ENCODE assay signal across 25 cellular contexts in genomic region chr7:147308539-147308938, GRCh38.
"Had no signal": no experiment of that assay in that cellular context is flagged by ENCODE, and none has a peak within 500 bp of the region (broad histone marks: within the 10 kb centered on the region; RNA-seq: fewer than 3 reads in every experiment).

No MANE protein-coding gene starts in this region.

- H3K9me3 ChIP-seq: adrenal gland, colonic mucosa, esophagus squamous epithelium, transverse colon, vagina had no signal

- H3K4me3 ChIP-seq: adrenal gland, colonic mucosa, esophagus squamous epithelium, left lung, skin epidermis, transverse colon, vagina had no signal

- H3K4me1 ChIP-seq: adrenal gland, colonic mucosa, esophagus squamous epithelium, left lung, transverse colon, vagina had no signal

- H3K4me3 Mint-ChIP-seq: activated CD4-positive, alpha-beta memory T cell treated with anti-CD3 and anti-CD28 coated beads, Interleukin-2, amount 10 ng/mL, durations not matched to agents 7 days and 5 days; activated T-cell treated with anti-CD3 and anti-CD28 coated beads, Interleukin-2, amount 50 U/mL, for 4 hours; memory B cell; natural killer cell treated with Interleukin-12 subunit alpha and Interleukin-12 subunit beta and Interleukin-15 and Interleukin-18, amount 100 ng/mL, for 72 hours; stimulated activated naive B cell treated with anti-CD40 and anti-IgM and Interleukin-4, amounts not matched to agents 10 μg/mL and 1 μg/mL and 100 μg/mL, for 72 hours; WTC11 had no signal

- H3K27ac Mint-ChIP-seq: activated CD4-positive, alpha-beta memory T cell treated with anti-CD3 and anti-CD28 coated beads, Interleukin-2, amount 10 ng/mL, durations not matched to agents 7 days and 5 days; memory B cell; natural killer cell treated with Interleukin-12 subunit alpha and Interleukin-12 subunit beta and Interleukin-15 and Interleukin-18, amount 100 ng/mL, for 72 hours; progenitor cell of endocrine pancreas; stimulated activated naive B cell treated with anti-CD40 and anti-IgM and Interleukin-4, amounts not matched to agents 10 μg/mL and 1 μg/mL and 100 μg/mL, for 72 hours; WTC11 had no signal

- H3K27me3 Mint-ChIP-seq: activated CD4-positive, alpha-beta memory T cell treated with anti-CD3 and anti-CD28 coated beads, Interleukin-2, amount 10 ng/mL, durations not matched to agents 7 days and 5 days; memory B cell; natural killer cell treated with Interleukin-12 subunit alpha and Interleukin-12 subunit beta and Interleukin-15 and Interleukin-18, amount 100 ng/mL, for 72 hours; progenitor cell of endocrine pancreas; stimulated activated naive B cell treated with anti-CD40 and anti-IgM and Interleukin-4, amounts not matched to agents 10 μg/mL and 1 μg/mL and 100 μg/mL, for 72 hours had no signal

- H3K27me3 ChIP-seq: adrenal gland, colonic mucosa, esophagus squamous epithelium, left lung, transverse colon, vagina had no signal

- H3K4me1 Mint-ChIP-seq: activated CD4-positive, alpha-beta memory T cell treated with anti-CD3 and anti-CD28 coated beads, Interleukin-2, amount 10 ng/mL, durations not matched to agents 7 days and 5 days; memory B cell; stimulated activated naive B cell treated with anti-CD40 and anti-IgM and Interleukin-4, amounts not matched to agents 10 μg/mL and 1 μg/mL and 100 μg/mL, for 72 hours had no signal

- H3K36me3 ChIP-seq: adrenal gland, colonic mucosa, esophagus squamous epithelium, left lung, transverse colon, vagina had no signal

- H3K36me3 Mint-ChIP-seq: memory B cell; natural killer cell treated with Interleukin-12 subunit alpha and Interleukin-12 subunit beta and Interleukin-15 and Interleukin-18, amount 100 ng/mL, for 72 hours; stimulated activated naive B cell treated with anti-CD40 and anti-IgM and Interleukin-4, amounts not matched to agents 10 μg/mL and 1 μg/mL and 100 μg/mL, for 72 hours; WTC11 had no signal

- DNase-seq: activated CD4-positive, alpha-beta memory T cell treated with anti-CD3 and anti-CD28 coated beads, Interleukin-2, amount 10 ng/mL, durations not matched to agents 7 days and 5 days; activated CD4-positive, alpha-beta T cell treated with anti-CD3 and anti-CD28 coated beads for 4 hours; activated effector memory CD4-positive, alpha-beta T cell treated with Interleukin-2 at 50 U/mL for 16 hours; activated naive CD4-positive, alpha-beta T cell treated with anti-CD3 and anti-CD28 coated beads, Interleukin-2, amount 50 U/mL, for 16 hours; activated T-cell treated with anti-CD3 and anti-CD28 coated beads, Interleukin-2, amount 50 U/mL, for 4 hours; adrenal gland; central memory CD4-positive, alpha-beta T cell; colonic mucosa; esophagus squamous epithelium; foreskin melanocyte; head of caudate nucleus; islet precursor cell; left lung; right cardiac atrium; stimulated activated CD4-positive, alpha-beta T cell treated with anti-CD3 and anti-CD28 coated beads, Interleukin-15, amount 100 ng/mL, for 24 hours; stimulated activated CD4-positive, alpha-beta T cell treated with anti-CD3 and anti-CD28 coated beads, Interleukin-4, amount 100 ng/mL, for 1 hour; stimulated activated naive B cell treated with anti-CD40 and anti-IgM and Interleukin-4, amounts not matched to agents 10 μg/mL and 1 μg/mL and 100 μg/mL, for 72 hours; substantia nigra; transverse colon had no signal

- H3K27ac ChIP-seq: adrenal gland, colonic mucosa, esophagus squamous epithelium, left lung, skin epidermis, transverse colon, vagina had no signal

- ATAC-seq: activated T-cell treated with anti-CD3 and anti-CD28 coated beads, Interleukin-2, amount 50 U/mL, for 4 hours; left lung; natural killer cell treated with Interleukin-12 subunit alpha and Interleukin-12 subunit beta and Interleukin-15 and Interleukin-18, amount 100 ng/mL, for 72 hours; right cardiac atrium; stimulated activated naive B cell treated with anti-CD40 and anti-IgM and Interleukin-4, amounts not matched to agents 10 μg/mL and 1 μg/mL and 100 μg/mL, for 72 hours; WTC11 had no signal
